ENCODE assay signal across 34 cellular contexts in genomic region chr11:117480221-117480620, GRCh38.
"Had no signal": no experiment of that assay in that cellular context is flagged by ENCODE, and none has a peak within 500 bp of the region (broad histone marks: within the 10 kb centered on the region; RNA-seq: fewer than 3 reads in every experiment).

No MANE protein-coding gene starts in this region.

- H3K4me1 Mint-ChIP-seq: activated B cell treated with CpG ODN at 0.5 μM for 24 hours; activated CD4-positive, alpha-beta memory T cell treated with anti-CD3 and anti-CD28 coated beads, Interleukin-2, amount 10 ng/mL, durations not matched to agents 7 days and 5 days; activated CD4-positive, alpha-beta T cell treated with anti-CD3 and anti-CD28 coated beads, Interleukin-2, amount 10 ng/mL, durations not matched to agents 24 days and 14 days; activated CD8-positive, alpha-beta memory T cell treated with anti-CD3 and anti-CD28 coated beads, Interleukin-2, amount 10 ng/mL, durations not matched to agents 7 days and 5 days; activated naive CD8-positive, alpha-beta T cell treated with anti-CD3 and anti-CD28 coated beads, Interleukin-2, amount 50 U/mL, for 24 hours; central memory CD8-positive, alpha-beta T cell had no signal

- H3K27me3 Mint-ChIP-seq: activated naive CD8-positive, alpha-beta T cell; activated T-cell treated with anti-CD3 and anti-CD28 coated beads, Interleukin-2, amount 50 U/mL, for 24 hours; brain had no signal

- H3K4me3 ChIP-seq: ascending aorta, cardiac muscle cell had no signal

- H3K4me3 Mint-ChIP-seq: activated B cell treated with CpG ODN at 0.5 μM for 24 hours; activated CD4-positive, alpha-beta memory T cell treated with anti-CD3 and anti-CD28 coated beads, Interleukin-2, amount 10 ng/mL, durations not matched to agents 7 days and 5 days; activated CD4-positive, alpha-beta T cell treated with anti-CD3 and anti-CD28 coated beads, Interleukin-2, amount 10 ng/mL, durations not matched to agents 24 days and 14 days; activated CD8-positive, alpha-beta memory T cell treated with anti-CD3 and anti-CD28 coated beads, Interleukin-2, amount 10 ng/mL, durations not matched to agents 7 days and 5 days; activated CD8-positive, alpha-beta T cell treated with anti-CD3 and anti-CD28 coated beads, Interleukin-2, amount 10 ng/mL, durations not matched to agents 7 days and 5 days; activated naive CD8-positive, alpha-beta T cell; activated naive CD8-positive, alpha-beta T cell treated with anti-CD3 and anti-CD28 coated beads, Interleukin-2, amount 10 ng/mL, durations not matched to agents 7 days and 5 days; activated naive CD8-positive, alpha-beta T cell treated with anti-CD3 and anti-CD28 coated beads, Interleukin-2, amount 50 U/mL, for 24 hours; activated T-cell treated with anti-CD3 and anti-CD28 coated beads, Interleukin-2, amount 50 U/mL, for 24 hours; brain; central memory CD8-positive, alpha-beta T cell; T-helper 1 cell treated with Interleukin-12 subunit alpha and Interleukin-12 subunit beta and Interleukin-4 antibody, amounts not matched to agents 30 μg/mL and 1 μg/mL, for 36 hours; T-helper 2 cell treated with Interferon-gamma antibody and Interleukin-4, amounts not matched to agents 5 μg/mL and 100 μg/mL, for 36 hours had no signal

- DNase-seq: activated B cell treated with CpG ODN at 0.5 μM for 24 hours; activated CD4-positive, alpha-beta memory T cell treated with anti-CD3 and anti-CD28 coated beads, Interleukin-2, amount 10 ng/mL, durations not matched to agents 7 days and 5 days; activated CD4-positive, alpha-beta T cell treated with anti-CD3 and anti-CD28 coated beads for 4 hours; activated CD4-positive, alpha-beta T cell treated with anti-CD3 and anti-CD28 coated beads, Interleukin-2, amount 10 ng/mL, durations not matched to agents 24 days and 14 days; activated CD4-positive, alpha-beta T cell treated with anti-CD3 and anti-CD28 coated beads, Interleukin-2, amount 50 U/mL, for 48 hours; activated CD4-positive, CD25-positive, alpha-beta regulatory T cell treated with anti-CD3 and anti-CD28 coated beads, Interleukin-2, amount 50 U/mL, for 72 hours; activated CD8-positive, alpha-beta memory T cell treated with anti-CD3 and anti-CD28 coated beads for 24 hours; activated CD8-positive, alpha-beta memory T cell treated with anti-CD3 and anti-CD28 coated beads, Interleukin-2, amount 10 ng/mL, durations not matched to agents 7 days and 5 days; activated CD8-positive, alpha-beta memory T cell treated with anti-CD3 and anti-CD28 coated beads, Interleukin-2, amount 50 U/mL, for 48 hours; activated CD8-positive, alpha-beta T cell treated with anti-CD3 and anti-CD28 coated beads, Interleukin-2, amount 10 ng/mL, durations not matched to agents 7 days and 5 days; activated effector memory CD4-positive, alpha-beta T cell treated with Interleukin-2 at 50 U/mL for 16 hours; activated gamma-delta T cell; activated naive CD4-positive, alpha-beta T cell treated with anti-CD3 and anti-CD28 coated beads, Interleukin-2, amount 50 U/mL, for 16 hours; activated naive CD4-positive, alpha-beta T cell treated with Interleukin-2 at 50 U/mL for 16 hours; activated naive CD8-positive, alpha-beta T cell treated with anti-CD3 and anti-CD28 coated beads, Interleukin-2, amount 10 ng/mL, durations not matched to agents 7 days and 5 days; activated naive CD8-positive, alpha-beta T cell treated with anti-CD3 and anti-CD28 coated beads, Interleukin-2, amount 50 U/mL, for 24 hours; activated T-cell treated with anti-CD3 and anti-CD28 coated beads, Interleukin-2, amount 50 U/mL, for 24 hours; activated T-cell treated with anti-CD3 and anti-CD28 coated beads, Interleukin-2, amount 50 U/mL, for 48 hours; amygdala; anterior cingulate cortex; caudate nucleus; cerebellar nuclear complex; T-helper 1 cell; T-helper 2 cell; T-helper 9 cell had no signal

- H3K4me1 ChIP-seq: ascending aorta had no signal

- H3K27ac ChIP-seq: ascending aorta, cardiac muscle cell, VCaP had no signal

- H3K9me3 ChIP-seq: ascending aorta had no signal

- ATAC-seq: activated CD8-positive, alpha-beta memory T cell treated with anti-CD3 and anti-CD28 coated beads, Interleukin-2, amount 10 ng/mL, durations not matched to agents 7 days and 5 days; activated CD8-positive, alpha-beta T cell treated with anti-CD3 and anti-CD28 coated beads, Interleukin-2, amount 10 ng/mL, durations not matched to agents 7 days and 5 days; activated naive CD8-positive, alpha-beta T cell treated with anti-CD3 and anti-CD28 coated beads, Interleukin-2, amount 50 U/mL, for 24 hours had no signal

- H3K9me3 Mint-ChIP-seq: activated B cell treated with CpG ODN at 0.5 μM for 24 hours; activated CD4-positive, alpha-beta memory T cell treated with anti-CD3 and anti-CD28 coated beads, Interleukin-2, amount 10 ng/mL, durations not matched to agents 7 days and 5 days; activated CD4-positive, alpha-beta T cell treated with anti-CD3 and anti-CD28 coated beads, Interleukin-2, amount 10 ng/mL, durations not matched to agents 24 days and 14 days; activated naive CD8-positive, alpha-beta T cell treated with anti-CD3 and anti-CD28 coated beads, Interleukin-2, amount 10 ng/mL, durations not matched to agents 7 days and 5 days; activated naive CD8-positive, alpha-beta T cell treated with anti-CD3 and anti-CD28 coated beads, Interleukin-2, amount 50 U/mL, for 24 hours; activated T-cell treated with anti-CD3 and anti-CD28 coated beads, Interleukin-2, amount 50 U/mL, for 24 hours; activated T-helper 2 cell treated with anti-CD3 and anti-CD28 coated beads, Interferon-gamma antibody, Interleukin-2, Interleukin-4, amounts not matched to agents 10 μg/mL and 5 μg/mL and 100 μg/mL, durations not matched to agents 14 hours and 24 hours and 36 hours; central memory CD8-positive, alpha-beta T cell; T-helper 1 cell treated with Interleukin-12 subunit alpha and Interleukin-12 subunit beta and Interleukin-4 antibody, amounts not matched to agents 30 μg/mL and 1 μg/mL, for 36 hours; T-helper 2 cell treated with Interferon-gamma antibody and Interleukin-4, amounts not matched to agents 5 μg/mL and 100 μg/mL, for 36 hours had no signal

- H3K27ac Mint-ChIP-seq: activated B cell treated with CpG ODN at 0.5 μM for 24 hours; activated CD4-positive, alpha-beta memory T cell treated with anti-CD3 and anti-CD28 coated beads, Interleukin-2, amount 10 ng/mL, durations not matched to agents 7 days and 5 days; activated CD4-positive, alpha-beta T cell treated with anti-CD3 and anti-CD28 coated beads, Interleukin-2, amount 10 ng/mL, durations not matched to agents 24 days and 14 days; activated CD8-positive, alpha-beta memory T cell treated with anti-CD3 and anti-CD28 coated beads, Interleukin-2, amount 10 ng/mL, durations not matched to agents 7 days and 5 days; activated CD8-positive, alpha-beta T cell treated with anti-CD3 and anti-CD28 coated beads, Interleukin-2, amount 10 ng/mL, durations not matched to agents 7 days and 5 days; activated naive CD8-positive, alpha-beta T cell; activated naive CD8-positive, alpha-beta T cell treated with anti-CD3 and anti-CD28 coated beads, Interleukin-2, amount 10 ng/mL, durations not matched to agents 7 days and 5 days; activated naive CD8-positive, alpha-beta T cell treated with anti-CD3 and anti-CD28 coated beads, Interleukin-2, amount 50 U/mL, for 24 hours; activated T-cell treated with anti-CD3 and anti-CD28 coated beads, Interleukin-2, amount 50 U/mL, for 24 hours; activated T-helper 2 cell treated with anti-CD3 and anti-CD28 coated beads, Interferon-gamma antibody, Interleukin-2, Interleukin-4, amounts not matched to agents 10 μg/mL and 5 μg/mL and 100 μg/mL, durations not matched to agents 14 hours and 24 hours and 36 hours; brain; T-helper 1 cell treated with Interleukin-12 subunit alpha and Interleukin-12 subunit beta and Interleukin-4 antibody, amounts not matched to agents 30 μg/mL and 1 μg/mL, for 36 hours; T-helper 2 cell treated with Interferon-gamma antibody and Interleukin-4, amounts not matched to agents 5 μg/mL and 100 μg/mL, for 36 hours had no signal

- H3K36me3 ChIP-seq: ascending aorta, cardiac muscle cell had no signal

- H3K36me3 Mint-ChIP-seq: activated CD8-positive, alpha-beta memory T cell treated with anti-CD3 and anti-CD28 coated beads, Interleukin-2, amount 10 ng/mL, durations not matched to agents 7 days and 5 days; activated naive CD8-positive, alpha-beta T cell; activated naive CD8-positive, alpha-beta T cell treated with anti-CD3 and anti-CD28 coated beads, Interleukin-2, amount 10 ng/mL, durations not matched to agents 7 days and 5 days had no signal

- H3K27me3 ChIP-seq: ascending aorta, cardiac muscle cell had no signal
